In genomic region chr1:109239580-109240068, GRCh38 we compare ENCODE assay signal across 2 cellular contexts.
TF ChIP-seq lines count a peak whose summit lies in the region.

No MANE protein-coding gene starts in this region.

TF ChIP-seq in K562, 482 proteins besides CTCF, POLR2A, EP300 and RAD21 (continued from another document and continues in another):
- TF ChIP-seq CBX3 (IDR thresholded peaks at IDR 0.05; ENCODE audit: borderline replicate concordance in 1 of 2, low read length in 2 of 2) (no peak), ZNF668 (CRISPR knock-in tag; IDR thresholded peaks at IDR 0.05) (no peak), EWSR1 (IDR thresholded peaks at IDR 0.05; ENCODE audit: borderline replicate concordance, low read depth, partially characterized antibody) (no peak), CBX5 (IDR thresholded peaks at IDR 0.05; ENCODE audit: borderline replicate concordance, low read depth) (no peak), ZBTB17 (CRISPR knock-in tag; IDR thresholded peaks at IDR 0.05) (peak; percentile 63; the same call in 1 of the 2 replicates), ZNF143 (CRISPR knock-in tag; IDR thresholded peaks at IDR 0.05) (peak; percentile 38; the same call in 1 of the 2 replicates), ZNF431 (CRISPR knock-in tag; IDR thresholded peaks at IDR 0.05) (no peak), ZNF3 (CRISPR knock-in tag; IDR thresholded peaks at IDR 0.05) (peak; percentile 59; the same call in 1 of the 2 replicates), YBX1 (IDR thresholded peaks at IDR 0.05) (no peak), MEF2D (tag; conservative IDR thresholded peaks at IDR 0.05; ENCODE audit: low read depth) (no peak), POLR2B (IDR thresholded peaks at IDR 0.05; ENCODE audit: low read depth, partially characterized antibody) (peak; percentile 69), POLR2H (tag; IDR thresholded peaks at IDR 0.05; ENCODE audit: low read depth) (no peak), XRCC5 (IDR thresholded peaks at IDR 0.05; ENCODE audit: low read depth, low read length) (peak; percentile 79), GTF3C2 (IDR thresholded peaks at IDR 0.05; ENCODE audit: borderline replicate concordance, extremely low read depth, insufficient read length) (no peak), FOXO4 (CRISPR knock-in tag; IDR thresholded peaks at IDR 0.05) (0 out of 2 replicates have a peak, but pooled peaks have one; percentile 15), ZFPM2 (CRISPR knock-in tag; IDR thresholded peaks at IDR 0.05) (0 out of 2 replicates have a peak, but pooled peaks have one; percentile 10), ATF2 (CRISPR knock-in tag; IDR thresholded peaks at IDR 0.05) (no peak), ARID4B (CRISPR knock-in tag; IDR thresholded peaks at IDR 0.05) (0 out of 2 replicates have a peak, but pooled peaks have one; percentile 30), SMAD4 (CRISPR knock-in tag; conservative IDR thresholded peaks at IDR 0.05) (no peak), SRSF1 (IDR thresholded peaks at IDR 0.05; ENCODE audit: low read depth, low read length) (no peak), SPI1 (IDR thresholded peaks at IDR 0.05; ENCODE audit: borderline replicate concordance, low read depth, low read length) (peak; percentile 15; the same call in 1 of the 2 replicates)

TF ChIP-seq in HepG2, 621 proteins besides CTCF, POLR2A, EP300 and RAD21 (continued from another document):
- TF ChIP-seq ZNF687 (CRISPR knock-in tag; IDR thresholded peaks at IDR 0.05) (no peak; the same call in 1 of the 2 replicates), ETS1 (CRISPR knock-in tag; IDR thresholded peaks at IDR 0.05) (no peak), XRCC5 (optimal IDR thresholded peaks at IDR 0.05; ENCODE audit: low read length) (peak; percentile 79), ZNF790 (CRISPR knock-in tag; IDR thresholded peaks at IDR 0.05; ENCODE audit: borderline replicate concordance) (no peak), ZMAT3 (CRISPR knock-in tag; conservative IDR thresholded peaks at IDR 0.05) (no peak), ZNF501 (CRISPR knock-in tag; IDR thresholded peaks at IDR 0.05) (0 out of 2 replicates have a peak, but pooled peaks have one; percentile 18), ARID2 (CRISPR knock-in tag; IDR thresholded peaks at IDR 0.05; ENCODE audit: borderline replicate concordance) (no peak), MXD4 (CRISPR knock-in tag; IDR thresholded peaks at IDR 0.05) (no peak), MAFF (IDR thresholded peaks at IDR 0.05; ENCODE audit: low read depth, low read length) (no peak), MAX (IDR thresholded peaks at IDR 0.05) (0 out of 2 replicates have a peak, but pooled peaks have one; percentile 20), IKZF4 (CRISPR knock-in tag; IDR thresholded peaks at IDR 0.05; ENCODE audit: borderline replicate concordance, low read depth, not compliant biosample characterization) (no peak), ZNF740 (CRISPR knock-in tag; IDR thresholded peaks at IDR 0.05) (no peak), TEAD3 (CRISPR knock-in tag; optimal IDR thresholded peaks at IDR 0.05; ENCODE audit: borderline replicate concordance) (no peak), ZNF256 (CRISPR knock-in tag; conservative IDR thresholded peaks at IDR 0.05) (no peak), THAP7 (CRISPR knock-in tag; IDR thresholded peaks at IDR 0.05) (no peak), ZNF720 (CRISPR knock-in tag; IDR thresholded peaks at IDR 0.05) (no peak), ZNF784 (CRISPR knock-in tag; IDR thresholded peaks at IDR 0.05; ENCODE audit: borderline replicate concordance) (no peak)
